In genomic region chr20:22686097-22686496, GRCh38 we compare ENCODE assay signal across 9 cellular contexts.
DNase-seq lines count a peak whose midpoint lies in the region; ATAC-seq and TF ChIP-seq lines count a peak whose summit lies in the region.
"Had no signal": no experiment of that assay in that cellular context is flagged by ENCODE, and none has a peak within 500 bp of the region (broad histone marks: within the 10 kb centered on the region; RNA-seq: fewer than 3 reads in every experiment).

No MANE protein-coding gene starts in this region.

- POLR2A ChIA-PET in Panc1 (lab: Charles Lee): no interaction called here
- POLR2A ChIA-PET in activated CD4-positive, alpha-beta T cell treated with anti-CD3 and anti-CD28 coated beads, Interleukin-2, amount 10 ng/mL, durations not matched to agents 7 days and 5 days (lab: Charles Lee): no interaction called here

- H3K4me3 ChIP-seq in BLaER1 (no peak overlapping the region), Panc1 (ENCODE audit: low read depth in 2 of 2, low read length in 2 of 2) (no peak overlapping the region), fibroblast of pulmonary artery (replicated peaks; ENCODE audit: low read depth, low read length) (no peak overlapping the region)

- H3K4me1 ChIP-seq in BLaER1 (peaks cover 66% of the 10 kb centered on the region), Panc1 (ENCODE audit: control insufficient read depth, insufficient read depth, low read length) (no peaks in the 10 kb centered on the region; the same call in none of the 2 replicates)

- ATAC-seq in HG03060 (IDR thresholded peaks at IDR 0.05; ENCODE audit: low read depth, unreplicated experiment) (peak; percentile 53), Panc1 (peak; percentile 79)

- H3K9ac ChIP-seq in BLaER1: no peak overlapping the region

- CTCF ChIA-PET in Panc1 (lab: Charles Lee): no interaction called here
- CTCF ChIA-PET in activated CD4-positive, alpha-beta T cell treated with anti-CD3 and anti-CD28 coated beads, Interleukin-2, amount 10 ng/mL, durations not matched to agents 7 days and 5 days (lab: Charles Lee): no interaction called here

- TF ChIP-seq CTCF in Panc1 (IDR thresholded peaks at IDR 0.05) (no peak), fibroblast of pulmonary artery (IDR thresholded peaks at IDR 0.05; ENCODE audit: low read length, missing control alignments) (no peak), progenitor cell of endocrine pancreas (IDR thresholded peaks at IDR 0.05; ENCODE audit: unreplicated experiment) (no peak)

- in situ Hi-C loops in Panc1 (cut with HindIII; ENCODE audit: low pct_unique_long_range_greater_than_20kb, low sequenced_read_pairs): no loop called here

- peak overlapping the region; percentile 19 for H3K27ac Mint-ChIP-seq in progenitor cell of endocrine pancreas
- H3K27ac Mint-ChIP-seq in activated CD4-positive, alpha-beta T cell treated with anti-CD3 and anti-CD28 coated beads, Interleukin-2, amount 10 ng/mL, durations not matched to agents 7 days and 5 days: no peak overlapping the region
- H3K27ac Mint-ChIP-seq: activated naive CD4-positive, alpha-beta T cell treated with anti-CD3 and anti-CD28 coated beads, Interleukin-2, amount 50 U/mL, for 24 hours had no signal

- no peaks in the 10 kb centered on the region for H3K9me3 ChIP-seq in BLaER1
- H3K9me3 ChIP-seq in Panc1 (ENCODE audit: control insufficient read depth, insufficient read depth, low read depth, low read length): no peaks in the 10 kb centered on the region

- DNase-seq in Panc1 (ENCODE audit: low read depth, low spot score) (no peak), fibroblast of pulmonary artery (ENCODE audit: low read depth) (peak; percentile 75), progenitor cell of endocrine pancreas (ENCODE audit: low spot score, unreplicated experiment) (no peak), NCI-H1694 treated with DMSO at 0.1 percent for 48 hours (lab: John Stamatoyannopoulos, UW) (no peak), HCEC 1CT (no peak)
- no peak for DNase-seq in activated CD4-positive, alpha-beta T cell treated with anti-CD3 and anti-CD28 coated beads, Interleukin-2, amount 10 ng/mL, durations not matched to agents 7 days and 5 days

- no peaks in the 10 kb centered on the region for H3K36me3 Mint-ChIP-seq in progenitor cell of endocrine pancreas (ENCODE audit: insufficient read depth)
- no peaks in the 10 kb centered on the region for H3K36me3 Mint-ChIP-seq in activated CD4-positive, alpha-beta T cell treated with anti-CD3 and anti-CD28 coated beads, Interleukin-2, amount 10 ng/mL, durations not matched to agents 7 days and 5 days (ENCODE audit: low read depth)
- H3K36me3 Mint-ChIP-seq: activated naive CD4-positive, alpha-beta T cell treated with anti-CD3 and anti-CD28 coated beads, Interleukin-2, amount 50 U/mL, for 24 hours had no signal

- no peaks in the 10 kb centered on the region for H4K20me1 ChIP-seq in BLaER1

- BruUV-seq in Panc1 (replicated peaks; lab: Mats Ljungman, UMichigan): no TSS peak

- 0 out of 2 replicates have a peak overlapping the region, but pooled peaks have one; percentile 99 for H3K27ac ChIP-seq in BLaER1
- no peak overlapping the region for H3K27ac ChIP-seq in Panc1 (ENCODE audit: low read length)

- no peaks in the 10 kb centered on the region for H3K36me3 ChIP-seq in BLaER1
- H3K36me3 ChIP-seq in Panc1 (ENCODE audit: control insufficient read depth, insufficient read depth, low read length): no peaks in the 10 kb centered on the region

- peaks cover 3% of the 10 kb centered on the region for H3K9me3 Mint-ChIP-seq in progenitor cell of endocrine pancreas (ENCODE audit: low read depth)
- H3K9me3 Mint-ChIP-seq in activated CD4-positive, alpha-beta T cell treated with anti-CD3 and anti-CD28 coated beads, Interleukin-2, amount 10 ng/mL, durations not matched to agents 7 days and 5 days: no peaks in the 10 kb centered on the region
- H3K9me3 Mint-ChIP-seq: activated naive CD4-positive, alpha-beta T cell treated with anti-CD3 and anti-CD28 coated beads, Interleukin-2, amount 50 U/mL, for 24 hours had no signal

- peaks cover 8% of the 10 kb centered on the region for H3K27me3 Mint-ChIP-seq in progenitor cell of endocrine pancreas
- no peaks in the 10 kb centered on the region for H3K27me3 Mint-ChIP-seq in activated CD4-positive, alpha-beta T cell treated with anti-CD3 and anti-CD28 coated beads, Interleukin-2, amount 10 ng/mL, durations not matched to agents 7 days and 5 days

- H3K4me3 Mint-ChIP-seq in progenitor cell of endocrine pancreas (ENCODE audit: low read depth): no peak overlapping the region
- no peak overlapping the region for H3K4me3 Mint-ChIP-seq in activated CD4-positive, alpha-beta T cell treated with anti-CD3 and anti-CD28 coated beads, Interleukin-2, amount 10 ng/mL, durations not matched to agents 7 days and 5 days
- H3K4me3 Mint-ChIP-seq: activated naive CD4-positive, alpha-beta T cell treated with anti-CD3 and anti-CD28 coated beads, Interleukin-2, amount 50 U/mL, for 24 hours had no signal

- peaks cover 14% of the 10 kb centered on the region for H3K4me1 Mint-ChIP-seq in progenitor cell of endocrine pancreas (ENCODE audit: low read depth)
- no peaks in the 10 kb centered on the region for H3K4me1 Mint-ChIP-seq in activated CD4-positive, alpha-beta T cell treated with anti-CD3 and anti-CD28 coated beads, Interleukin-2, amount 10 ng/mL, durations not matched to agents 7 days and 5 days
- H3K4me1 Mint-ChIP-seq: activated naive CD4-positive, alpha-beta T cell treated with anti-CD3 and anti-CD28 coated beads, Interleukin-2, amount 50 U/mL, for 24 hours had no signal

- intact Hi-C loops in Panc1 (cut with micrococcal nuclease; ENCODE audit: unreplicated experiment): loop anchor here (10.0 kb wide), 1 partner anchor 231 kb away; no protein-coding TSS in a partner anchor

- H3K27me3 ChIP-seq in BLaER1 (no peaks in the 10 kb centered on the region), Panc1 (ENCODE audit: control insufficient read depth, insufficient read depth, low read length) (no peaks in the 10 kb centered on the region)

- H3K4me2 ChIP-seq in BLaER1: peak overlapping the region; percentile 89
